Comparison of ENCODE assay signal across 8 cellular contexts in genomic region chr10:128211953-128212727, GRCh38.
A peak's percentile ranks its signal among the peaks of the same experiment; 100 is the strongest.
DNase-seq lines count a peak whose midpoint lies in the region; ATAC-seq, FAIRE-seq and TF ChIP-seq lines count a peak whose summit lies in the region.

No MANE protein-coding gene starts in this region.

- H3K27me3 ChIP-seq in astrocyte (ENCODE audit: insufficient read depth, low read length) (no peaks in the 10 kb centered on the region), skeletal muscle tissue (ENCODE audit: control insufficient read depth in 3 of 3, insufficient read depth in 3 of 3, low read length in 3 of 3) (peaks cover 6 to 17% (median 13%) of the 10 kb centered on the region in 3 donors)

- H3K27me3 Mint-ChIP-seq in astrocyte (ENCODE audit: low read depth, unreplicated experiment), result peaks cover 23% of the 10 kb centered on the region

- H3K36me3 ChIP-seq in astrocyte (ENCODE audit: insufficient read depth, low read length) (no peaks in the 10 kb centered on the region), skeletal muscle tissue (ENCODE audit: control insufficient read depth in 3 of 3, insufficient read depth in 3 of 3, low read length in 3 of 3) (no peaks in the 10 kb centered on the region)

- H3K9me3 ChIP-seq in astrocyte (ENCODE audit: insufficient read depth, low read depth, low read length) (no peaks in the 10 kb centered on the region), skeletal muscle tissue (ENCODE audit: control insufficient read depth in 3 of 3, low read length in 3 of 3) (no peaks in the 10 kb centered on the region)

- H3K36me3 Mint-ChIP-seq in astrocyte (ENCODE audit: low read depth, unreplicated experiment), result no peaks in the 10 kb centered on the region

- H3K4me2 ChIP-seq in astrocyte (ENCODE audit: low read length), result peak overlapping the region; percentile 62

- H3K9me3 Mint-ChIP-seq in astrocyte (ENCODE audit: unreplicated experiment), result no peaks in the 10 kb centered on the region

- DNase-seq in NCI-H2081 (lab: John Stamatoyannopoulos, UW) (peak; percentile 49 to 54), NCI-H2081 treated with DMSO at 0.1 percent for 48 hours (lab: John Stamatoyannopoulos, UW) (no peak), NCI-H146 treated with DMSO at 0.1 percent for 48 hours (lab: John Stamatoyannopoulos, UW; ENCODE audit: unreplicated experiment) (peak; percentile 22), T1000 (lab: John Stamatoyannopoulos, UW) (peak; percentile 57), astrocyte (ENCODE audit: low read depth) (peak; percentile 10), iPS DF 19.7 (ENCODE audit: low read depth, low spot score) (peak; percentile 30)

- no peaks in the 10 kb centered on the region for H3K4me1 Mint-ChIP-seq in astrocyte (ENCODE audit: low read depth, unreplicated experiment)

- H4K20me1 ChIP-seq in astrocyte (ENCODE audit: insufficient read depth, low read length), result no peaks in the 10 kb centered on the region

- peak; percentile 98 for ATAC-seq in HG02884 (IDR thresholded peaks at IDR 0.05; ENCODE audit: unreplicated experiment)

- H3K9ac ChIP-seq in astrocyte (ENCODE audit: low read length) (no peak overlapping the region), skeletal muscle tissue (ENCODE audit: low read depth in 1 of 3, low read length in 3 of 3) (no peak overlapping the region)

- H2AFZ ChIP-seq in astrocyte (ENCODE audit: low read depth, low read length), result peak overlapping the region; percentile 26

- no peak overlapping the region for H3K4me3 ChIP-seq in astrocyte (ENCODE audit: insufficient read depth, low read depth, low read length)
- H3K4me3 ChIP-seq in skeletal muscle tissue (ENCODE audit: low read length in 3 of 3), result peak overlapping the region; percentile 43 to 56 (median 49)

- peak; percentile 63 for TF ChIP-seq CTCF in astrocyte (IDR thresholded peaks at IDR 0.05; ENCODE audit: insufficient read depth, low read depth, low read length)

- H3K4me3 Mint-ChIP-seq in astrocyte (ENCODE audit: unreplicated experiment), result peak overlapping the region; percentile 78

- H3K79me2 ChIP-seq in astrocyte (ENCODE audit: insufficient read depth, low read length), result no peaks in the 10 kb centered on the region

- H3K27ac Mint-ChIP-seq in astrocyte (ENCODE audit: unreplicated experiment), result no peak overlapping the region

- H3K4me1 ChIP-seq in astrocyte (ENCODE audit: insufficient read depth, low read length) (no peaks in the 10 kb centered on the region), skeletal muscle tissue (ENCODE audit: control insufficient read depth in 3 of 3, insufficient read depth in 3 of 3, low read length in 3 of 3) (peaks cover 0 to 7% (median 2%) of the 10 kb centered on the region in 3 donors)

- no peak for FAIRE-seq in astrocyte (lab: Jason Lieb, UNC)

- H3K27ac ChIP-seq in astrocyte (ENCODE audit: low read depth, low read length), result no peak overlapping the region
- H3K27ac ChIP-seq in skeletal muscle tissue (ENCODE audit: low read depth, low read length), result no peak overlapping the region
